13 cellular contexts compared by ENCODE assay signal in the genomic region with DNA sequence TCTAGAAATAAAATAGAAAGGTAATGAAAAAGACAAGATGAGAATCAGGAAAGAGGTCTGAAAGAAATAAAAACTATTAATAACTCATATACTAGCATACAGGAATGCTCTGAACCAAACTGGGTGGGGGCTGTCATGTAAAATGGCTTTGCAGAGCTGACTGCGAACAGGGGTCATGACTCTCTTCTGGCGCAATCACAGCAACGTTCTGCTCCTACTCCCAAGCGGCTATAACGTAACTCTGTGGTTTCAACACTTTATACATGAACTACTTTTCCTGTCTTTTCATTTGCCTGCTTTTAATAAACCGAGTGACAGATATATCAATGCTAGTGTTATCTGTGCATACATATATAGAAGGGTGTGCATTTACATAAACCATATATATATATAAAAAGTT.
DNase-seq lines count a peak whose midpoint lies in the region; FAIRE-seq and TF ChIP-seq lines count a peak whose summit lies in the region.
"Had no signal": no experiment of that assay in that cellular context is flagged by ENCODE, and none has a peak within 500 bp of the region (broad histone marks: within the 10 kb centered on the region; RNA-seq: fewer than 3 reads in every experiment).

No MANE protein-coding gene starts in this region.

- no peak overlapping the region for H3K4me3 Mint-ChIP-seq in MCF 10A (ENCODE audit: unreplicated experiment)

- H3K4me2 ChIP-seq in mammary epithelial cell (ENCODE audit: insufficient read depth, low read depth, low read length), result no peak overlapping the region

- BruUV-seq in MCF 10A (replicated peaks; lab: Mats Ljungman, UMichigan) (no TSS peak), mammary epithelial cell (replicated peaks; lab: Mats Ljungman, UMichigan) (no TSS peak)

- POLR2A ChIA-PET in MCF 10A (lab: Yijun Ruan, JAX), result interaction anchor here (0.6 to 1.4 kb wide), 4 partner anchors 8 to 179 kb away, joined by 3 to 4 read pairs (median 3); no protein-coding TSS in a partner anchor

- TF ChIP-seq POLR2A in uterus (IDR thresholded peaks at IDR 0.05) (no peak), H54 (IDR thresholded peaks at IDR 0.05; ENCODE audit: low read depth, low read length) (no peak)

- TF ChIP-seq CTCF in MCF 10A (IDR thresholded peaks at IDR 0.05; ENCODE audit: unreplicated experiment), result no peak
- TF ChIP-seq CTCF in mammary epithelial cell (conservative IDR thresholded peaks at IDR 0.05 in 1 of 2, IDR thresholded peaks at IDR 0.05 in 1 of 2; ENCODE audit: extremely low read depth in 1 of 2, insufficient read depth in 1 of 2, low read depth in 1 of 2, low read length in 2 of 2), result no peak
- no peak for TF ChIP-seq CTCF in left ventricle myocardium inferior (IDR thresholded peaks at IDR 0.05; ENCODE audit: borderline replicate concordance)
- TF ChIP-seq CTCF in uterus (IDR thresholded peaks at IDR 0.05), result no peak

- dilution Hi-C loops in mammary epithelial cell (cut with HindIII; ENCODE audit: low sequenced_read_pairs), result no loop called here

- in situ Hi-C loops in mammary epithelial cell (cut with MboI; ENCODE audit: low sequenced_read_pairs in 2 of 2), result no loop called here

- 93% methylated on average over 6 of the region's 6 CpGs for WGBS in mammary epithelial cell (ENCODE audit: low coverage, missing lambda C conversion rate)

- H3K27me3 ChIP-seq in mammary epithelial cell (ENCODE audit: insufficient read depth, low read length) (no peaks in the 10 kb centered on the region), adipocyte (replicated peaks; ENCODE audit: control insufficient read depth, insufficient read depth, low read length) (no peaks in the 10 kb centered on the region), left ventricle myocardium inferior (ENCODE audit: low read depth) (no peaks in the 10 kb centered on the region), uterus (no peaks in the 10 kb centered on the region)
- H3K27me3 ChIP-seq: pancreas had no signal

- DNase-seq in MCF 10A (ENCODE audit: unreplicated experiment) (peak; percentile 68), mammary epithelial cell (no peak), adipocyte (ENCODE audit: low read depth) (peak; percentile 30), left ventricle myocardium inferior (peak; percentile 24), uterus (peak; percentile 24 to 36), GM19239 (ENCODE audit: insufficient read length, low spot score) (no peak), NCI-H2029 treated with DMSO at 0.1 percent for 48 hours (lab: John Stamatoyannopoulos, UW) (no peak), H54 (ENCODE audit: insufficient read length, low spot score) (no peak)
- DNase-seq: activated T-cell treated with anti-CD3 and anti-CD28 coated beads, Interleukin-2, amount 50 U/mL, for 1 hour; DND-41; left colon; NCI-H2081 had no signal

- H3K27me3 Mint-ChIP-seq in MCF 10A (ENCODE audit: insufficient read depth, unreplicated experiment), result no peaks in the 10 kb centered on the region

- H3K4me3 ChIP-seq in mammary epithelial cell (replicated peaks in 1 of 3; ENCODE audit: insufficient read depth in 1 of 3, low read depth in 2 of 3, low read length in 3 of 3) (no peak overlapping the region), adipocyte (ENCODE audit: low read length) (peak overlapping the region; percentile 69), left ventricle myocardium inferior (no peak overlapping the region), uterus (no peak overlapping the region)
- H3K4me3 ChIP-seq: pancreas had no signal

- peaks cover 12% of the 10 kb centered on the region for H3K4me1 Mint-ChIP-seq in MCF 10A (ENCODE audit: insufficient read depth, unreplicated experiment)

- no peak overlapping the region for H2AFZ ChIP-seq in mammary epithelial cell (ENCODE audit: low read depth, low read length)

- H3K79me2 ChIP-seq in mammary epithelial cell (ENCODE audit: insufficient read depth, low read length), result peaks cover 80% of the 10 kb centered on the region

- no peak overlapping the region for H3K9ac ChIP-seq in mammary epithelial cell (ENCODE audit: insufficient read depth, low read length)
- peak overlapping the region; percentile 80 for H3K9ac ChIP-seq in adipocyte (ENCODE audit: low read length)

- H3K9me3 Mint-ChIP-seq in MCF 10A (ENCODE audit: unreplicated experiment), result no peaks in the 10 kb centered on the region

- no peak for FAIRE-seq in GM19239 (lab: Jason Lieb, UNC)
- no peak for FAIRE-seq in H54 (lab: Jason Lieb, UNC)
- FAIRE-seq: pancreas had no signal

- no peak overlapping the region for H3K27ac Mint-ChIP-seq in MCF 10A (ENCODE audit: low read depth, unreplicated experiment)

- H3K4me1 ChIP-seq in mammary epithelial cell (ENCODE audit: insufficient read depth, low read length), result no peaks in the 10 kb centered on the region
- peaks cover 52% of the 10 kb centered on the region for H3K4me1 ChIP-seq in adipocyte (ENCODE audit: control insufficient read depth, insufficient read depth, low read length)
- peaks cover 34% of the 10 kb centered on the region for H3K4me1 ChIP-seq in left ventricle myocardium inferior
- H3K4me1 ChIP-seq in uterus, result no peaks in the 10 kb centered on the region
- H3K4me1 ChIP-seq: pancreas had no signal

- H3K9me3 ChIP-seq in mammary epithelial cell (replicated peaks; ENCODE audit: insufficient read depth, low read length) (no peaks in the 10 kb centered on the region), adipocyte (ENCODE audit: control insufficient read depth, low read length) (no peaks in the 10 kb centered on the region), left ventricle myocardium inferior (replicated peaks) (no peaks in the 10 kb centered on the region), uterus (no peaks in the 10 kb centered on the region)
- H3K9me3 ChIP-seq: pancreas had no signal

- H3K27ac ChIP-seq in mammary epithelial cell (ENCODE audit: insufficient read depth, low read depth, low read length), result no peak overlapping the region
- no peak overlapping the region for H3K27ac ChIP-seq in left ventricle myocardium inferior (replicated peaks)
- no peak overlapping the region for H3K27ac ChIP-seq in uterus
- H3K27ac ChIP-seq: pancreas had no signal

- H3K36me3 Mint-ChIP-seq in MCF 10A (ENCODE audit: insufficient read depth, unreplicated experiment), result peaks cover 7% of the 10 kb centered on the region

- CTCF ChIA-PET in MCF 10A (lab: Yijun Ruan, JAX) (interaction anchor here (1.3 kb wide), 1 partner anchor 152 kb away, joined by 6 read pairs; a partner anchor contains a TSS), mammary epithelial cell (lab: Charles Lee; ENCODE audit: low non-redundant PET) (interaction anchor here (0.7 kb wide), 1 partner anchor 301 kb away, joined by 7 read pairs; no protein-coding TSS in a partner anchor)

- H4K20me1 ChIP-seq in mammary epithelial cell (ENCODE audit: insufficient read depth, low read length), result peaks cover 5% of the 10 kb centered on the region

- H3K36me3 ChIP-seq in mammary epithelial cell (ENCODE audit: insufficient read depth, low read length), result peaks cover 2% of the 10 kb centered on the region
- no peaks in the 10 kb centered on the region for H3K36me3 ChIP-seq in adipocyte (ENCODE audit: control insufficient read depth, insufficient read depth, low read length, severe bottlenecking)
- no peaks in the 10 kb centered on the region for H3K36me3 ChIP-seq in left ventricle myocardium inferior
- no peaks in the 10 kb centered on the region for H3K36me3 ChIP-seq in uterus
- H3K36me3 ChIP-seq: pancreas had no signal

- intact Hi-C loops in MCF 10A (cut with micrococcal nuclease), result no loop called here
- intact Hi-C loops in mammary epithelial cell (cut with micrococcal nuclease), result no loop called here
- intact Hi-C loops in left ventricle myocardium inferior (cut with micrococcal nuclease), result loop anchor here (10.0 kb wide), 1 partner anchor 177 kb away; no protein-coding TSS in a partner anchor
- intact Hi-C loops in uterus (cut with DNase I; ENCODE audit: low total_unique reads), result loop anchor here (10.0 kb wide), 2 partner anchors 177 to 503 kb away; no protein-coding TSS in a partner anchor

Comparison
In these comparisons a context has a peak if more than half of its experiments do, and no peak if none do; other contexts are left out.
1. DNase-seq: peak in MCF 10A (single experiment), adipocyte (single experiment), left ventricle myocardium inferior (single experiment) and uterus (2 of 2); none in mammary epithelial cell (single experiment), GM19239 (single experiment), NCI-H2029 treated with DMSO at 0.1 percent for 48 hours (single experiment) and H54 (single experiment).
2. intact Hi-C loops: an anchor here in left ventricle myocardium inferior (10.0 kb wide) and uterus (10.0 kb wide); none called in MCF 10A and mammary epithelial cell.